36 cellular contexts compared by ENCODE assay signal in the genomic region with DNA sequence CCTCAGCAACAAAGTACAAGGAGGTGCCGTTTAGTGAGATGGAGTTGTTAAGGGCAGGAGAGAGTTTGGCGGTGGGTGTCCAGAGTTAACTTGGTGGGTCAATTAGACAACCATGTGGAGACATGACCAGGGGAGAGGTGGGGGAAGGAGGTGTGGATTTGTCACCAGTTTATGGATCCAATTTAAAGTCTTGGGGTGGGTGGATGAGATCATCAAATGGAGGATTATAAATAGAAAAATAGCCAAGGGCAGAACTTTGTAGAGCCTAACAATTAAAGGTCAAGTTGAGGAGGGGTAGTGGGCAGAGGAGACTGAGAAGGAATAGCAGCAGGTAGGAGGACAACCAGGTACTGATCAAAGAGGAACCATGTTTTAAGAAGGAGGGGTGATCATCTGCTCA.
"Had no signal": no experiment of that assay in that cellular context is flagged by ENCODE, and none has a peak within 500 bp of the region (broad histone marks: within the 10 kb centered on the region; RNA-seq: fewer than 3 reads in every experiment).

No MANE protein-coding gene starts in this region.

- H3K36me3 Mint-ChIP-seq: activated naive CD4-positive, alpha-beta T cell treated with anti-CD3 and anti-CD28 coated beads, Interleukin-2, amount 10 ng/mL, durations not matched to agents 7 days and 5 days; activated naive CD4-positive, alpha-beta T cell treated with anti-CD3 and anti-CD28 coated beads, Interleukin-2, amount 50 U/mL, for 24 hours; activated naive CD4-positive, alpha-beta T cell treated with anti-CD3 and anti-CD28 coated beads, Interleukin-2, amount 50 U/mL, for 72 hours; activated naive CD8-positive, alpha-beta T cell; activated naive CD8-positive, alpha-beta T cell treated with anti-CD3 and anti-CD28 coated beads for 36 hours; activated naive CD8-positive, alpha-beta T cell treated with anti-CD3 and anti-CD28 coated beads, Interleukin-2, amount 10 ng/mL, durations not matched to agents 7 days and 5 days; brain had no signal

- H3K4me1 Mint-ChIP-seq: activated naive CD4-positive, alpha-beta T cell treated with anti-CD3 and anti-CD28 coated beads, Interleukin-2, amount 50 U/mL, for 24 hours; activated naive CD8-positive, alpha-beta T cell treated with anti-CD3 and anti-CD28 coated beads for 36 hours; central memory CD8-positive, alpha-beta T cell had no signal

- H3K4me3 Mint-ChIP-seq: activated naive CD4-positive, alpha-beta T cell treated with anti-CD3 and anti-CD28 coated beads for 36 hours; activated naive CD4-positive, alpha-beta T cell treated with anti-CD3 and anti-CD28 coated beads, Interleukin-2, amount 10 ng/mL, durations not matched to agents 7 days and 5 days; activated naive CD4-positive, alpha-beta T cell treated with anti-CD3 and anti-CD28 coated beads, Interleukin-2, amount 50 U/mL, for 24 hours; activated naive CD8-positive, alpha-beta T cell; activated naive CD8-positive, alpha-beta T cell treated with anti-CD3 and anti-CD28 coated beads for 36 hours; activated naive CD8-positive, alpha-beta T cell treated with anti-CD3 and anti-CD28 coated beads, Interleukin-2, amount 10 ng/mL, durations not matched to agents 7 days and 5 days; activated naive CD8-positive, alpha-beta T cell treated with anti-CD3 and anti-CD28 coated beads, Interleukin-2, amount 50 U/mL, for 24 hours; activated T-cell treated with anti-CD3 and anti-CD28 coated beads, Interleukin-2, amount 50 U/mL, for 24 hours; activated T-cell treated with anti-CD3 and anti-CD28 coated beads, Interleukin-2, amount 50 U/mL, for 4 hours; activated T-cell treated with anti-CD3 and anti-CD28 coated beads, Interleukin-2, amount 50 U/mL, for 72 hours; activated T-helper 1 cell treated with anti-CD3 and anti-CD28 coated beads, Interleukin-12 subunit alpha, Interleukin-12 subunit beta, Interleukin-2, Interleukin-4 antibody, amounts not matched to agents 30 ng/mL and 10 ng/mL and 1 ng/mL, durations not matched to agents 14 hours and 24 hours and 36 hours; activated T-helper 17 cell treated with anti-CD3 and anti-CD28 coated beads, Interleukin-2, amount 50 U/mL, for 72 hours; brain; central memory CD8-positive, alpha-beta T cell had no signal

- DNase-seq: activated effector memory CD4-positive, alpha-beta T cell treated with anti-CD3 and anti-CD28 coated beads, Interleukin-2, amount 50 U/mL, for 16 hours; activated effector memory CD4-positive, alpha-beta T cell treated with Interleukin-2 at 50 U/mL for 16 hours; activated gamma-delta T cell; activated gamma-delta T cell treated with Interleukin-2 at 50 U/mL for 16 hours; activated naive CD4-positive, alpha-beta T cell; activated naive CD4-positive, alpha-beta T cell treated with anti-CD3 and anti-CD28 coated beads for 36 hours; activated naive CD4-positive, alpha-beta T cell treated with anti-CD3 and anti-CD28 coated beads, Interleukin-2, amount 10 ng/mL, durations not matched to agents 7 days and 5 days; activated naive CD4-positive, alpha-beta T cell treated with anti-CD3 and anti-CD28 coated beads, Interleukin-2, amount 50 U/mL, for 16 hours; activated naive CD4-positive, alpha-beta T cell treated with Interleukin-2 at 50 U/mL for 16 hours; activated naive CD8-positive, alpha-beta T cell treated with anti-CD3 and anti-CD28 coated beads for 36 hours; activated naive CD8-positive, alpha-beta T cell treated with anti-CD3 and anti-CD28 coated beads, Interleukin-2, amount 10 ng/mL, durations not matched to agents 7 days and 5 days; activated naive CD8-positive, alpha-beta T cell treated with anti-CD3 and anti-CD28 coated beads, Interleukin-2, amount 50 U/mL, for 24 hours; activated T-cell treated with anti-CD3 and anti-CD28 coated beads, Interleukin-2, amount 50 U/mL, for 1 hour; activated T-cell treated with anti-CD3 and anti-CD28 coated beads, Interleukin-2, amount 50 U/mL, for 24 hours; activated T-cell treated with anti-CD3 and anti-CD28 coated beads, Interleukin-2, amount 50 U/mL, for 4 hours; activated T-cell treated with anti-CD3 and anti-CD28 coated beads, Interleukin-2, amount 50 U/mL, for 48 hours; activated T-cell treated with anti-CD3 and anti-CD28 coated beads, Interleukin-2, amount 50 U/mL, for 72 hours; adrenal gland; amniotic stem cell; anterior cingulate cortex; aorta; body of pancreas; brain microvascular endothelial cell; caudate nucleus; cerebellar nuclear complex had no signal

- H3K27ac Mint-ChIP-seq: activated naive CD4-positive, alpha-beta T cell treated with anti-CD3 and anti-CD28 coated beads for 36 hours; activated naive CD4-positive, alpha-beta T cell treated with anti-CD3 and anti-CD28 coated beads, Interleukin-2, amount 10 ng/mL, durations not matched to agents 7 days and 5 days; activated naive CD4-positive, alpha-beta T cell treated with anti-CD3 and anti-CD28 coated beads, Interleukin-2, amount 50 U/mL, for 24 hours; activated naive CD4-positive, alpha-beta T cell treated with anti-CD3 and anti-CD28 coated beads, Interleukin-2, amount 50 U/mL, for 72 hours; activated naive CD8-positive, alpha-beta T cell; activated naive CD8-positive, alpha-beta T cell treated with anti-CD3 and anti-CD28 coated beads for 36 hours; activated naive CD8-positive, alpha-beta T cell treated with anti-CD3 and anti-CD28 coated beads, Interleukin-2, amount 10 ng/mL, durations not matched to agents 7 days and 5 days; activated naive CD8-positive, alpha-beta T cell treated with anti-CD3 and anti-CD28 coated beads, Interleukin-2, amount 50 U/mL, for 24 hours; activated T-cell treated with anti-CD3 and anti-CD28 coated beads, Interleukin-2, amount 50 U/mL, for 24 hours; activated T-cell treated with anti-CD3 and anti-CD28 coated beads, Interleukin-2, amount 50 U/mL, for 72 hours; activated T-helper 1 cell treated with anti-CD3 and anti-CD28 coated beads, Interleukin-12 subunit alpha, Interleukin-12 subunit beta, Interleukin-2, Interleukin-4 antibody, amounts not matched to agents 30 ng/mL and 10 ng/mL and 1 ng/mL, durations not matched to agents 14 hours and 24 hours and 36 hours; activated T-helper 17 cell treated with anti-CD3 and anti-CD28 coated beads, Interleukin-2, amount 50 U/mL, for 72 hours; activated T-helper 2 cell treated with anti-CD3 and anti-CD28 coated beads, Interferon-gamma antibody, Interleukin-2, Interleukin-4, amounts not matched to agents 10 μg/mL and 5 μg/mL and 100 μg/mL, durations not matched to agents 14 hours and 24 hours and 36 hours; brain had no signal

- H3K27me3 Mint-ChIP-seq: activated naive CD4-positive, alpha-beta T cell treated with anti-CD3 and anti-CD28 coated beads, Interleukin-2, amount 50 U/mL, for 24 hours; activated naive CD8-positive, alpha-beta T cell; activated naive CD8-positive, alpha-beta T cell treated with anti-CD3 and anti-CD28 coated beads for 36 hours; activated T-cell treated with anti-CD3 and anti-CD28 coated beads, Interleukin-2, amount 50 U/mL, for 24 hours; activated T-helper 17 cell treated with anti-CD3 and anti-CD28 coated beads, Interleukin-2, amount 50 U/mL, for 72 hours; central memory CD8-positive, alpha-beta T cell had no signal

- H3K27me3 ChIP-seq: adrenal gland, ascending aorta, body of pancreas, brain microvascular endothelial cell, breast epithelium, cardiac muscle cell had no signal

- H3K9me3 Mint-ChIP-seq: activated naive CD4-positive, alpha-beta T cell treated with anti-CD3 and anti-CD28 coated beads for 36 hours; activated naive CD4-positive, alpha-beta T cell treated with anti-CD3 and anti-CD28 coated beads, Interleukin-2, amount 10 ng/mL, durations not matched to agents 7 days and 5 days; activated naive CD4-positive, alpha-beta T cell treated with anti-CD3 and anti-CD28 coated beads, Interleukin-2, amount 50 U/mL, for 24 hours; activated naive CD4-positive, alpha-beta T cell treated with anti-CD3 and anti-CD28 coated beads, Interleukin-2, amount 50 U/mL, for 72 hours; activated naive CD8-positive, alpha-beta T cell treated with anti-CD3 and anti-CD28 coated beads for 36 hours; activated naive CD8-positive, alpha-beta T cell treated with anti-CD3 and anti-CD28 coated beads, Interleukin-2, amount 50 U/mL, for 24 hours; activated T-cell treated with anti-CD3 and anti-CD28 coated beads, Interleukin-2, amount 50 U/mL, for 24 hours; activated T-cell treated with anti-CD3 and anti-CD28 coated beads, Interleukin-2, amount 50 U/mL, for 4 hours; activated T-cell treated with anti-CD3 and anti-CD28 coated beads, Interleukin-2, amount 50 U/mL, for 72 hours; activated T-helper 1 cell treated with anti-CD3 and anti-CD28 coated beads, Interleukin-12 subunit alpha, Interleukin-12 subunit beta, Interleukin-2, Interleukin-4 antibody, amounts not matched to agents 30 ng/mL and 10 ng/mL and 1 ng/mL, durations not matched to agents 14 hours and 24 hours and 36 hours; activated T-helper 17 cell treated with anti-CD3 and anti-CD28 coated beads, Interleukin-2, amount 50 U/mL, for 72 hours; activated T-helper 2 cell treated with anti-CD3 and anti-CD28 coated beads, Interferon-gamma antibody, Interleukin-2, Interleukin-4, amounts not matched to agents 10 μg/mL and 5 μg/mL and 100 μg/mL, durations not matched to agents 14 hours and 24 hours and 36 hours; brain; central memory CD8-positive, alpha-beta T cell had no signal

- H3K4me3 ChIP-seq: adrenal gland, ascending aorta, body of pancreas, breast epithelium, cardiac muscle cell had no signal

- H3K9me3 ChIP-seq: adrenal gland, ascending aorta, body of pancreas, breast epithelium had no signal

- ATAC-seq: activated naive CD4-positive, alpha-beta T cell treated with anti-CD3 and anti-CD28 coated beads, Interleukin-2, amount 50 U/mL, for 72 hours; activated naive CD8-positive, alpha-beta T cell treated with anti-CD3 and anti-CD28 coated beads, Interleukin-2, amount 50 U/mL, for 24 hours; activated T-cell treated with anti-CD3 and anti-CD28 coated beads, Interleukin-2, amount 50 U/mL, for 4 hours; activated T-cell treated with anti-CD3 and anti-CD28 coated beads, Interleukin-2, amount 50 U/mL, for 72 hours; activated T-helper 17 cell treated with anti-CD3 and anti-CD28 coated beads, Interleukin-2, amount 50 U/mL, for 72 hours; body of pancreas had no signal

- H3K27ac ChIP-seq: adrenal gland, ascending aorta, body of pancreas, brain microvascular endothelial cell, breast epithelium, cardiac muscle cell had no signal

- H3K4me1 ChIP-seq: adrenal gland, ascending aorta, body of pancreas, breast epithelium had no signal

- H3K36me3 ChIP-seq: adrenal gland, ascending aorta, brain microvascular endothelial cell, breast epithelium, cardiac muscle cell had no signal
